19 cellular contexts compared by ENCODE assay signal in genomic region chr3:172716476-172716875, GRCh38. TPM values are rescaled to one million over a fixed set of nuclear protein-coding genes. Genes with fewer than 3 reads are reported as not detected.
DNase-seq lines count a peak whose midpoint lies in the region; ATAC-seq and TF ChIP-seq lines count a peak whose summit lies in the region.
"Had no signal": no experiment of that assay in that cellular context is flagged by ENCODE, and none has a peak within 500 bp of the region (broad histone marks: within the 10 kb centered on the region; RNA-seq: fewer than 3 reads in every experiment).

No MANE protein-coding gene starts in this region.

- peak overlapping the region; percentile 41 for H3K27ac ChIP-seq in HL-60 (replicated peaks)
- H3K27ac ChIP-seq in gastroesophageal sphincter, result no peak overlapping the region
- no peak overlapping the region for H3K27ac ChIP-seq in naive thymus-derived CD4-positive, alpha-beta T cell (ENCODE audit: low read depth, low read length)
- H3K27ac ChIP-seq in ovary, result no peak overlapping the region
- H3K27ac ChIP-seq: spleen, thoracic aorta had no signal

- no peak overlapping the region for H3K4me3 Mint-ChIP-seq in naive thymus-derived CD4-positive, alpha-beta T cell
- H3K4me3 Mint-ChIP-seq: naive thymus-derived CD8-positive, alpha-beta T cell had no signal

- H3K9me3 ChIP-seq in gastroesophageal sphincter (peaks cover 0 to 11% (median 0%) of the 10 kb centered on the region in 3 donors), ovary (no peaks in the 10 kb centered on the region)
- no peaks in the 10 kb centered on the region for H3K9me3 ChIP-seq in naive thymus-derived CD4-positive, alpha-beta T cell (ENCODE audit: control insufficient read depth in 2 of 3, low read length in 3 of 3)
- H3K9me3 ChIP-seq: thoracic aorta had no signal

- no peaks in the 10 kb centered on the region for H3K27me3 ChIP-seq in HL-60 (ENCODE audit: insufficient read depth, poor library complexity, severe bottlenecking)
- no peaks in the 10 kb centered on the region for H3K27me3 ChIP-seq in gastroesophageal sphincter
- H3K27me3 ChIP-seq in naive thymus-derived CD4-positive, alpha-beta T cell (ENCODE audit: control insufficient read depth in 2 of 2, insufficient read depth in 2 of 2, low read length in 2 of 2), result peaks cover 0 to 2% of the 10 kb centered on the region in 2 donors
- no peaks in the 10 kb centered on the region for H3K27me3 ChIP-seq in ovary

- ATAC-seq in gastroesophageal sphincter (peak; percentile 77), GM19395 (IDR thresholded peaks at IDR 0.05; ENCODE audit: unreplicated experiment) (no peak)
- peak; percentile 68 for ATAC-seq in naive thymus-derived CD4-positive, alpha-beta T cell
- ATAC-seq: GM12878; naive thymus-derived CD8-positive, alpha-beta T cell had no signal

- TF ChIP-seq CTCF in HL-60 (IDR thresholded peaks at IDR 0.05; ENCODE audit: insufficient read depth, low read length), result no peak
- no peak for TF ChIP-seq CTCF in gastroesophageal sphincter (IDR thresholded peaks at IDR 0.05)
- TF ChIP-seq CTCF in ovary (IDR thresholded peaks at IDR 0.05), result no peak

- H3K4me1 Mint-ChIP-seq in naive thymus-derived CD4-positive, alpha-beta T cell, result no peaks in the 10 kb centered on the region

- H3K4me1 ChIP-seq in gastroesophageal sphincter (no peaks in the 10 kb centered on the region), ovary (ENCODE audit: insufficient read depth) (peaks cover under 1% of the 10 kb centered on the region)
- no peaks in the 10 kb centered on the region for H3K4me1 ChIP-seq in naive thymus-derived CD4-positive, alpha-beta T cell (ENCODE audit: control insufficient read depth in 2 of 2, insufficient read depth in 2 of 2, low read length in 2 of 2)

- CTCF ChIA-PET in naive thymus-derived CD4-positive, alpha-beta T cell (lab: Charles Lee), result no interaction called here

- peak; percentile 57 to 93 for DNase-seq in HL-60 (ENCODE audit: low read depth in 1 of 2, low spot score in 1 of 2)
- peak; percentile 89 for DNase-seq in NOMO-1 treated with dmso at 0.1 percent for 144 hours (lab: John Stamatoyannopoulos, UW; ENCODE audit: unreplicated experiment)
- no peak for DNase-seq in naive thymus-derived CD4-positive, alpha-beta T cell
- DNase-seq in ovary, result no peak
- no peak for DNase-seq in cerebellar cortex (ENCODE audit: low spot score)
- DNase-seq in NCI-H1092 (lab: John Stamatoyannopoulos, UW), result no peak
- DNase-seq: activated CD4-positive, alpha-beta T cell treated with anti-CD3 and anti-CD28 coated beads for 1 hour; activated effector memory CD4-positive, alpha-beta T cell treated with Interleukin-2 at 50 U/mL for 16 hours; central memory CD4-positive, alpha-beta T cell; effector CD8-positive, alpha-beta T cell; naive thymus-derived CD8-positive, alpha-beta T cell; NCI-H1417; spleen; T-helper 2 cell had no signal

- H3K4me3 ChIP-seq in HL-60 (replicated peaks; ENCODE audit: insufficient read depth, low read length), result no peak overlapping the region
- H3K4me3 ChIP-seq in gastroesophageal sphincter, result no peak overlapping the region
- no peak overlapping the region for H3K4me3 ChIP-seq in naive thymus-derived CD4-positive, alpha-beta T cell (ENCODE audit: low read length)
- H3K4me3 ChIP-seq in ovary, result no peak overlapping the region
- H3K4me3 ChIP-seq: GM12878, spleen, thoracic aorta had no signal

- POLR2A ChIA-PET in naive thymus-derived CD4-positive, alpha-beta T cell (lab: Charles Lee), result no interaction called here

- no peaks in the 10 kb centered on the region for H3K36me3 ChIP-seq in gastroesophageal sphincter
- no peaks in the 10 kb centered on the region for H3K36me3 ChIP-seq in naive thymus-derived CD4-positive, alpha-beta T cell (ENCODE audit: control insufficient read depth in 2 of 3, insufficient read depth in 3 of 3, low read length in 3 of 3)
- H3K36me3 ChIP-seq in ovary, result no peaks in the 10 kb centered on the region
- H3K36me3 ChIP-seq: spleen, thoracic aorta had no signal

- TF ChIP-seq EP300 in gastroesophageal sphincter (IDR thresholded peaks at IDR 0.05) (no peak), ovary (IDR thresholded peaks at IDR 0.05) (no peak)

- H3K9me3 Mint-ChIP-seq in naive thymus-derived CD4-positive, alpha-beta T cell, result peaks cover 0 to 3% (median 0%) of the 10 kb centered on the region in 11 donors

- peaks cover 0 to 5% (median 0%) of the 10 kb centered on the region in 5 donors for H3K36me3 Mint-ChIP-seq in naive thymus-derived CD4-positive, alpha-beta T cell

- peaks cover 0 to 19% (median 6%) of the 10 kb centered on the region in 5 donors for H3K27me3 Mint-ChIP-seq in naive thymus-derived CD4-positive, alpha-beta T cell
- H3K27me3 Mint-ChIP-seq: progenitor cell of endocrine pancreas had no signal

- intact Hi-C loops in naive thymus-derived CD4-positive, alpha-beta T cell (cut with micrococcal nuclease), result no loop called here
- intact Hi-C loops in ovary (cut with DNase I), result no loop called here

- 46 to 63% methylated on average over 5 of the region's 5 CpGs for WGBS in gastroesophageal sphincter (ENCODE audit: low coverage in 1 of 2), 2 donors
- WGBS in ovary, 3 donors, result 66 to 72% (median 68%) methylated on average over 5 of the region's 5 CpGs

- no peak for TF ChIP-seq POLR2A in gastroesophageal sphincter (IDR thresholded peaks at IDR 0.05)
- TF ChIP-seq POLR2A in ovary (IDR thresholded peaks at IDR 0.05), result no peak

- no peak overlapping the region for H3K27ac Mint-ChIP-seq in naive thymus-derived CD4-positive, alpha-beta T cell
- H3K27ac Mint-ChIP-seq: naive thymus-derived CD8-positive, alpha-beta T cell; progenitor cell of endocrine pancreas had no signal

RNA-seq across cellular contexts. Expression of gene NCEH1, which starts 5.6 kb away (rescaled TPM):
- total RNA-seq in gastroesophageal sphincter (1 to 10 TPM; 4.5 to 9.3 (median 6.1) TPM), ovary (1 to 10 TPM; 3.5 to 6.9 (median 4.5) TPM)
- 1 to 10 TPM; 3.2 to 8.9 (median 4.8) TPM for total RNA-seq in naive thymus-derived CD4-positive, alpha-beta T cell
- 1 to 10 TPM; 1.2 to 2.9 TPM for polyA plus RNA-seq in naive thymus-derived CD4-positive, alpha-beta T cell
- polyA plus RNA-seq in ovary, result 10 to 100 TPM in 1 of 2 donors, 1 to 10 TPM in 1; 1.4 to 15.8 TPM

RNA-seq across cellular contexts. Expression of gene ECT2, which starts 34.0 kb away (rescaled TPM):
- total RNA-seq in gastroesophageal sphincter (1 to 10 TPM; 3.7 to 6.8 (median 5.8) TPM), ovary (10 to 100 TPM in 1 of 7 donors, 1 to 10 TPM in 6; 1.5 to 11.7 (median 2.2) TPM)
- 10 to 100 TPM in 1 of 5 experiments, 1 to 10 TPM in 4; 1.3 to 41.2 (median 2.1) TPM for total RNA-seq in naive thymus-derived CD4-positive, alpha-beta T cell
- 1 to 10 TPM; 1.3 to 1.6 TPM for polyA plus RNA-seq in naive thymus-derived CD4-positive, alpha-beta T cell
- polyA plus RNA-seq in ovary, result 1 to 10 TPM; 1.7 to 4.0 TPM

Comparison
In these comparisons a context has a peak if more than half of its experiments do, and no peak if none do; other contexts are left out.
1. DNase-seq: peak in HL-60 (2 of 2) and NOMO-1 treated with dmso at 0.1 percent for 144 hours (single experiment); none in naive thymus-derived CD4-positive, alpha-beta T cell (0 of 9), ovary (0 of 5), cerebellar cortex (single experiment) and NCI-H1092 (single experiment).